ENCODE assay signal across 8 cellular contexts in genomic region chr12:92408072-92408900, GRCh38.
A peak's percentile ranks its signal among the peaks of the same experiment; 100 is the strongest.
DNase-seq lines count a peak whose midpoint lies in the region; ATAC-seq and TF ChIP-seq lines count a peak whose summit lies in the region.

No MANE protein-coding gene starts in this region.

- H3K9me3 ChIP-seq in right atrium auricular region (peaks cover 0 to 15% of the 10 kb centered on the region in 2 donors), neutrophil (no peaks in the 10 kb centered on the region), esophagus muscularis mucosa (peaks cover 0 to 6% (median 0%) of the 10 kb centered on the region in 4 donors)

- H3K27ac ChIP-seq in right atrium auricular region (peak overlapping the region in 1 of 2 donors; percentile 29), neutrophil (no peak overlapping the region), esophagus muscularis mucosa (replicated peaks in 1 of 4) (no peak overlapping the region)

- H3K4me1 ChIP-seq in right atrium auricular region, result peaks cover 0 to 13% of the 10 kb centered on the region in 2 donors
- H3K4me1 ChIP-seq in neutrophil (ENCODE audit: control insufficient read depth in 1 of 2, insufficient read depth in 1 of 2, low read depth in 1 of 2, low read length in 1 of 2), result no peaks in the 10 kb centered on the region
- H3K4me1 ChIP-seq in esophagus muscularis mucosa, result peaks cover 0 to 4% (median 0%) of the 10 kb centered on the region in 4 donors

- TF ChIP-seq EP300 in esophagus muscularis mucosa (IDR thresholded peaks at IDR 0.05), result no peak

- H3K36me3 ChIP-seq in right atrium auricular region (no peaks in the 10 kb centered on the region), neutrophil (no peaks in the 10 kb centered on the region), esophagus muscularis mucosa (no peaks in the 10 kb centered on the region)

- DNase-seq in Right ventricle myocardium inferior (ENCODE audit: missing footprints) (no peak), right atrium auricular region (ENCODE audit: low spot score) (no peak), SW 1271 (lab: John Stamatoyannopoulos, UW) (peak; percentile 4 to 16), dermis microvascular lymphatic vessel endothelial cell (ENCODE audit: low read depth in 2 of 2) (peak; percentile 40 to 54), esophagus muscularis mucosa (ENCODE audit: extremely low spot score) (no peak), occipital lobe (lab: John Stamatoyannopoulos, UW) (no peak)

- H3K27me3 ChIP-seq in right atrium auricular region (no peaks in the 10 kb centered on the region), neutrophil (peaks cover 11% of the 10 kb centered on the region), esophagus muscularis mucosa (no peaks in the 10 kb centered on the region)

- TF ChIP-seq CTCF in right atrium auricular region (IDR thresholded peaks at IDR 0.05) (peak in 1 of 2 donors; percentile 59), LNCAP (IDR thresholded peaks at IDR 0.05) (peak; percentile 67), neutrophil (IDR thresholded peaks at IDR 0.05) (peak; percentile 38), esophagus muscularis mucosa (IDR thresholded peaks at IDR 0.05) (peak in 1 of 3 experiments; percentile 34)

- no peak overlapping the region for H3K4me3 ChIP-seq in right atrium auricular region
- no peak overlapping the region for H3K4me3 ChIP-seq in neutrophil (ENCODE audit: low read depth in 1 of 2, low read length in 1 of 2)
- H3K4me3 ChIP-seq in esophagus muscularis mucosa, result no peak overlapping the region

- TF ChIP-seq POLR2A in esophagus muscularis mucosa (IDR thresholded peaks at IDR 0.05; ENCODE audit: low read depth), result no peak

- ATAC-seq in Right ventricle myocardium inferior, result peak; percentile 80

- intact Hi-C loops in Right ventricle myocardium inferior (cut with DNase I) (no loop called here), esophagus muscularis mucosa (cut with DNase I) (no loop called here)

Comparison
In these comparisons a context has a peak if more than half of its experiments do, and no peak if none do; other contexts are left out.
1. DNase-seq: peak in SW 1271 (2 of 2) and dermis microvascular lymphatic vessel endothelial cell (2 of 2); none in Right ventricle myocardium inferior (single experiment), right atrium auricular region (single experiment), esophagus muscularis mucosa (single experiment) and occipital lobe (single experiment).